Comparison of ENCODE assay signal across 19 cellular contexts in the genomic region with DNA sequence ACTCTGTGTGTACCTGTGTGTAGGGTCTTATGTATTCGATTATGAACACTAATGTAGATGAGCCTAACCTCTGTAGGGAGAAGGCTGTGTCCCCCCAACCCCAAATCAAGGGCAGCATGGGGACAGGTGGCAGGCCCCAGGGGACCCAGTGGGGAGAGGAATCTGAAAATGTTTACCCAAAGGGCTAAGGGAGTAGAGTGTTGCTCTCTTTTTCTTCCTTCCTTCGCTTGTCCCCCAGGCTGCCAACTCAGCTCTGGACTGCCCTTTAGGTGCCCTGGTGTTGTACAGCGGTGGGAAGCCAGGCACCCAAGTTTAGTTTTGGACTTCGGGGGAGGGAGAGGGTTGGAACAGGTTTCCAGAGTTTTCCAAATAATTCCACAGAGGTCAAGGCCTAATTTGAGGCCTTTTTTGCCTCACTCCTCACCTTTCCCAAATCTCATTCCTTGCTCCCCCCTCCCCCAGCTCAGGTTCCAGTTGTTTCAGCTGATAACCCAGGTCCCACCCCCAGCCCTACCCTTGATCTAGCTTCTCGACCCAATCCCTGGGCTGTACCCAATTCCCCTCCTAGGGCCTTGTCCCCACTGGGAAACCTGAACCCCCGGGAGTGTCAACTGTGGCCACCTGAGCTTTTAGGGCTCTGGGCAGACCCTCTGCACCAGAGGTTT. TPM values are rescaled to one million over a fixed set of nuclear protein-coding genes. Genes with fewer than 3 reads are reported as not detected.
DNase-seq lines count a peak whose midpoint lies in the region; ATAC-seq, FAIRE-seq and TF ChIP-seq lines count a peak whose summit lies in the region.
"Had no signal": no experiment of that assay in that cellular context is flagged by ENCODE, and none has a peak within 500 bp of the region (broad histone marks: within the 10 kb centered on the region; RNA-seq: fewer than 3 reads in every experiment).

No MANE protein-coding gene starts in this region.

- BruUV-seq in GM12878 (replicated peaks; lab: Mats Ljungman, UMichigan), result no TSS peak

- H3K27ac Mint-ChIP-seq in activated CD4-positive, alpha-beta memory T cell treated with anti-CD3 and anti-CD28 coated beads, Interleukin-2, amount 10 ng/mL, durations not matched to agents 7 days and 5 days, result no peak overlapping the region

- no peak for TF ChIP-seq POLR2A in GM12878 (IDR thresholded peaks at IDR 0.05; ENCODE audit: low read depth, low read length)
- no peak for TF ChIP-seq POLR2A in spleen (IDR thresholded peaks at IDR 0.05)

- H3K4me3 ChIP-seq in GM12878, result no peak overlapping the region
- no peak overlapping the region for H3K4me3 ChIP-seq in spleen

- intact Hi-C loops in GM12878 (cut with micrococcal nuclease; ENCODE audit: unreplicated experiment) (no loop called here), spleen (cut with DNase I; ENCODE audit: low total_unique reads) (no loop called here)

- H3K4me1 ChIP-seq in GM12878 (ENCODE audit: control insufficient read depth, insufficient read depth, low read length), result peaks cover 2% of the 10 kb centered on the region
- peaks cover 10 to 53% (median 31%) of the 10 kb centered on the region in 6 donors for H3K4me1 ChIP-seq in spleen

- H4K20me1 ChIP-seq in GM12878 (ENCODE audit: control insufficient read depth, insufficient read depth), result no peaks in the 10 kb centered on the region; the same call in 1 of the 2 replicates

- in situ Hi-C loops in GM12878 (cut with MboI), result no loop called here

- DNase-seq in GM20000 (ENCODE audit: low spot score), result peak; percentile 29
- DNase-seq in GM12878 (ENCODE audit: low read depth, low spot score), result no peak
- peak; percentile 40 for DNase-seq in kidney tubule cell (ENCODE audit: low spot score)
- peak; percentile 43 for DNase-seq in spleen
- DNase-seq in activated CD4-positive, alpha-beta memory T cell treated with anti-CD3 and anti-CD28 coated beads, Interleukin-2, amount 10 ng/mL, durations not matched to agents 7 days and 5 days, result no peak
- DNase-seq in NCI-H187 treated with DMSO at 0.1 percent for 48 hours (lab: John Stamatoyannopoulos, UW), result no peak
- DNase-seq: C1 segment of cervical spinal cord, DMS79 treated with DMSO at 0.1 percent for 48 hours, KBM-7, NCI-H1694 treated with DMSO at 0.1 percent for 48 hours, NCI-H2107, NCI-H510A treated with DMSO at 0.1 percent for 48 hours, PC-3, SIG-M5 had no signal

- no peaks in the 10 kb centered on the region for H3K9me3 ChIP-seq in GM12878 (replicated peaks; ENCODE audit: control insufficient read depth, insufficient read depth, low read length)
- H3K9me3 ChIP-seq in spleen, result no peaks in the 10 kb centered on the region

- peaks cover 23 to 34% of the 10 kb centered on the region in 2 experiments for H3K27me3 ChIP-seq in GM12878 (replicated peaks in 1 of 2; ENCODE audit: control insufficient read depth in 2 of 2, insufficient read depth in 2 of 2, low read length in 1 of 2)
- peaks cover 9 to 100% (median 96%) of the 10 kb centered on the region in 7 donors for H3K27me3 ChIP-seq in spleen (replicated peaks in 1 of 7)

- 26% methylated on average over 6 of the region's 6 CpGs for WGBS in GM12878 (ENCODE audit: insufficient coverage, insufficient replicate concordance, low lambda C conversion rate, missing lambda C conversion rate)
- WGBS in spleen, 5 donors, result 48 to 57% (median 50%) methylated on average over 6 of the region's 6 CpGs

- no peak for TF ChIP-seq EP300 in GM12878 (IDR thresholded peaks at IDR 0.05; ENCODE audit: borderline replicate concordance in 1 of 2, control insufficient read depth in 1 of 2, low read depth in 2 of 2, low read length in 2 of 2)

- H3K27me3 Mint-ChIP-seq in activated CD4-positive, alpha-beta memory T cell treated with anti-CD3 and anti-CD28 coated beads, Interleukin-2, amount 10 ng/mL, durations not matched to agents 7 days and 5 days, result peaks cover 95% of the 10 kb centered on the region

- no peaks in the 10 kb centered on the region for H3K36me3 Mint-ChIP-seq in activated CD4-positive, alpha-beta memory T cell treated with anti-CD3 and anti-CD28 coated beads, Interleukin-2, amount 10 ng/mL, durations not matched to agents 7 days and 5 days (ENCODE audit: low read depth)

- no peak for TF ChIP-seq RAD21 in GM12878 (IDR thresholded peaks at IDR 0.05; ENCODE audit: insufficient read depth, low read depth, low read length)

- H3K27ac ChIP-seq in GM12878 (ENCODE audit: control insufficient read depth, insufficient read depth) (no peak overlapping the region), spleen (no peak overlapping the region)
- H3K27ac ChIP-seq: RWPE1 had no signal

- H3K4me1 Mint-ChIP-seq in activated CD4-positive, alpha-beta memory T cell treated with anti-CD3 and anti-CD28 coated beads, Interleukin-2, amount 10 ng/mL, durations not matched to agents 7 days and 5 days, result peaks cover 33% of the 10 kb centered on the region

- CTCF ChIA-PET in GM12878 (lab: Yijun Ruan, JAX), result no interaction called here
- CTCF ChIA-PET in activated CD4-positive, alpha-beta memory T cell treated with anti-CD3 and anti-CD28 coated beads, Interleukin-2, amount 10 ng/mL, durations not matched to agents 7 days and 5 days (lab: Charles Lee), result no interaction called here

- no peak for TF ChIP-seq CTCF in GM20000 (IDR thresholded peaks at IDR 0.05; ENCODE audit: extremely low read depth, missing control alignments)
- TF ChIP-seq CTCF in GM12878 (IDR thresholded peaks at IDR 0.05 in 2 of 3, conservative IDR thresholded peaks at IDR 0.05 in 1 of 3; ENCODE audit: control insufficient read depth in 2 of 3, extremely low read depth in 1 of 3, insufficient read depth in 1 of 3, low read depth in 3 of 3, low read length in 3 of 3), result no peak
- TF ChIP-seq CTCF in spleen (IDR thresholded peaks at IDR 0.05 in 8 of 11, conservative IDR thresholded peaks at IDR 0.05 in 3 of 11), result no peak

- H3K79me2 ChIP-seq in GM12878 (ENCODE audit: control insufficient read depth, insufficient read depth, low read length), result no peaks in the 10 kb centered on the region

- H2AFZ ChIP-seq in GM12878 (ENCODE audit: control insufficient read depth, low read depth, low read length), result no peak overlapping the region

- no peak for FAIRE-seq in GM12878 (lab: Jason Lieb, UNC)
- FAIRE-seq: HepG2 had no signal

- H3K4me2 ChIP-seq in GM12878 (ENCODE audit: control insufficient read depth, insufficient read depth), result no peak overlapping the region

- no peak overlapping the region for H3K4me3 Mint-ChIP-seq in activated CD4-positive, alpha-beta memory T cell treated with anti-CD3 and anti-CD28 coated beads, Interleukin-2, amount 10 ng/mL, durations not matched to agents 7 days and 5 days

- POLR2A ChIA-PET in GM12878 (lab: Charles Lee), result no interaction called here
- POLR2A ChIA-PET in activated CD4-positive, alpha-beta memory T cell treated with anti-CD3 and anti-CD28 coated beads, Interleukin-2, amount 10 ng/mL, durations not matched to agents 7 days and 5 days (lab: Charles Lee), result no interaction called here

- no peaks in the 10 kb centered on the region for H3K9me3 Mint-ChIP-seq in activated CD4-positive, alpha-beta memory T cell treated with anti-CD3 and anti-CD28 coated beads, Interleukin-2, amount 10 ng/mL, durations not matched to agents 7 days and 5 days

- ATAC-seq in GM12878, result no peak
- no peak for ATAC-seq in GM21619 (IDR thresholded peaks at IDR 0.05; ENCODE audit: unreplicated experiment)
- ATAC-seq: HepG2, PC-3, SK-N-SH treated with all-trans-retinoic acid at 6 μM for 48 hours had no signal

- no peak overlapping the region for H3K9ac ChIP-seq in GM12878 (ENCODE audit: control insufficient read depth, insufficient read depth, low read length)

- RAD21 ChIA-PET in GM12878 (lab: Charles Lee; ENCODE audit: unreplicated experiment), result no interaction called here

- H3K36me3 ChIP-seq in GM12878 (ENCODE audit: control insufficient read depth in 2 of 2, insufficient read depth in 2 of 2, low read length in 1 of 2) (no peaks in the 10 kb centered on the region), spleen (no peaks in the 10 kb centered on the region)

- SMC1A ChIA-PET in GM12878 (lab: Charles Lee; ENCODE audit: uncharacterized antibody, unreplicated experiment), result no interaction called here

TF ChIP-seq in GM12878, 131 proteins besides CTCF, POLR2A, EP300 and RAD21:
- TF ChIP-seq SIN3A (IDR thresholded peaks at IDR 0.05; ENCODE audit: low read depth, low read length), result no peak
- TF ChIP-seq CHD4 (IDR thresholded peaks at IDR 0.05), result no peak
- TF ChIP-seq ZNF24 (IDR thresholded peaks at IDR 0.05), result no peak
- no peak for TF ChIP-seq ZBED1 (IDR thresholded peaks at IDR 0.05; ENCODE audit: borderline replicate concordance)
- no peak for TF ChIP-seq FOXK2 (IDR thresholded peaks at IDR 0.05)
- TF ChIP-seq EZH2 (IDR thresholded peaks at IDR 0.05; ENCODE audit: borderline replicate concordance, control insufficient read depth, low read depth, low read length), result 0 out of 2 replicates have a peak, but pooled peaks have one; percentile 12

RNA-seq across cellular contexts. Expression of gene PAX2, which starts 9.1 kb away (rescaled TPM):
- not detected in 2 replicates for total RNA-seq in GM12878 (2013; cell fraction: nucleolus; rRNA removed)
- total RNA-seq in GM12878 (2014; rRNA removed), result not detected in 2 replicates
- not detected in 2 replicates for total RNA-seq in GM12878 (2014; rRNA removed; fragmentation: Illumina TruSeq; extraction: Trizol)
- not detected in 2 replicates for total RNA-seq in GM12878 (2021)
- not detected for polyA plus RNA-seq in GM12878 (2011; ENCODE audit: low read depth)
- not detected in 2 replicates for polyA plus RNA-seq in GM12878 (2011; rRNA removed)
- not detected in 2 replicates for polyA plus RNA-seq in GM12878 (2011; cell fraction: cytosol; rRNA removed)
- 0.10 and 0.15 TPM in 2 replicates for polyA plus RNA-seq in GM12878 (2011; cell fraction: nucleus; rRNA removed)
- not detected in 2 replicates for polyA plus RNA-seq in GM12878 (2012)
- polyA plus RNA-seq in GM12878 (2014; fragmentation: Illumina TruSeq; extraction: Trizol), result not detected in 2 replicates
- polyA plus RNA-seq in GM12878 (2014; fragmentation: Nextera tagmentation; extraction: Ambion mirVana), result not detected
- polyA plus RNA-seq in GM12878 (2014; rRNA removed), result not detected in 2 replicates
- polyA plus RNA-seq in GM12878 (2016; fragmentation: Nextera tagmentation; extraction: Ambion mirVana), result not detected
- polyA minus RNA-seq in GM12878 (2011; rRNA and poly(A)+ RNA removed), result not detected in 2 replicates
- polyA minus RNA-seq in GM12878 (2011; cell fraction: cytosol; rRNA and poly(A)+ RNA removed), result not detected in 2 replicates
- polyA minus RNA-seq in GM12878 (2011; cell fraction: nucleus; rRNA and poly(A)+ RNA removed), result not detected in 2 replicates
- total RNA-seq in spleen, result not detected
- polyA plus RNA-seq in spleen, result not detected
- total RNA-seq in activated CD4-positive, alpha-beta memory T cell treated with anti-CD3 and anti-CD28 coated beads, Interleukin-2, amount 10 ng/mL, durations not matched to agents 7 days and 5 days, result not detected
- total RNA-seq: H4, HepG2, PC-3 had no signal
- polyA plus RNA-seq: HepG2 had no signal

Comparison
In these comparisons a context has a peak if more than half of its experiments do, and no peak if none do; other contexts are left out.
1. DNase-seq: peak in GM20000 (single experiment), kidney tubule cell (single experiment) and spleen (single experiment); none in GM12878 (single experiment), activated CD4-positive, alpha-beta memory T cell treated with anti-CD3 and anti-CD28 coated beads, Interleukin-2, amount 10 ng/mL, durations not matched to agents 7 days and 5 days (single experiment) and NCI-H187 treated with DMSO at 0.1 percent for 48 hours (single experiment).